ENCODE assay signal across 7 cellular contexts in genomic region chr5:124736111-124736813, GRCh38. TPM values are rescaled to one million over a fixed set of nuclear protein-coding genes. Genes with fewer than 3 reads are reported as not detected.
DNase-seq lines count a peak whose midpoint lies in the region; ATAC-seq and TF ChIP-seq lines count a peak whose summit lies in the region.

No MANE protein-coding gene starts in this region.

- H3K4me3 Mint-ChIP-seq in brain, result peak overlapping the region in 2 of 5 experiments; percentile 75 to 86
- peak overlapping the region; percentile 69 for H3K4me3 Mint-ChIP-seq in type B pancreatic cell

- no peaks in the 10 kb centered on the region for H3K9me3 Mint-ChIP-seq in brain
- H3K9me3 Mint-ChIP-seq in type B pancreatic cell, result no peaks in the 10 kb centered on the region

- intact Hi-C loops in left lung (cut with DNase I), result no loop called here

- H3K27me3 ChIP-seq in left lung, result peaks cover 0 to 5% of the 10 kb centered on the region in 2 donors

- H3K27ac Mint-ChIP-seq in brain (peak overlapping the region in 4 of 5 experiments; percentile 64 to 92 (median 85)), type B pancreatic cell (peak overlapping the region; percentile 44)

- H3K27ac ChIP-seq in left lung, result peak overlapping the region; percentile 31 to 63

- peaks cover 3% of the 10 kb centered on the region for H3K27me3 Mint-ChIP-seq in brain
- peaks cover 10% of the 10 kb centered on the region for H3K27me3 Mint-ChIP-seq in type B pancreatic cell

- TF ChIP-seq CTCF in brain (conservative IDR thresholded peaks at IDR 0.05) (no peak), left lung (IDR thresholded peaks at IDR 0.05) (no peak), type B pancreatic cell (conservative IDR thresholded peaks at IDR 0.05) (no peak), GM20000 (IDR thresholded peaks at IDR 0.05; ENCODE audit: extremely low read depth, missing control alignments) (no peak)

- H3K9me3 ChIP-seq in left lung, result no peaks in the 10 kb centered on the region

- DNase-seq in HT-29 (ENCODE audit: low spot score) (peak; percentile 16), left lung (no peak), type B pancreatic cell (ENCODE audit: extremely low spot score, unreplicated experiment) (no peak), activated T-cell treated with anti-CD3 and anti-CD28 coated beads for 4 hours (no peak), GM20000 (ENCODE audit: low spot score) (no peak), inferior parietal cortex (ENCODE audit: extremely low spot score) (no peak)

- H3K36me3 ChIP-seq in left lung, result no peaks in the 10 kb centered on the region

- peaks cover 88% of the 10 kb centered on the region for H3K4me1 Mint-ChIP-seq in brain
- peaks cover 84% of the 10 kb centered on the region for H3K4me1 Mint-ChIP-seq in type B pancreatic cell (ENCODE audit: unreplicated experiment)

- H3K36me3 Mint-ChIP-seq in brain, result peaks cover 4% of the 10 kb centered on the region
- H3K36me3 Mint-ChIP-seq in type B pancreatic cell, result peaks cover 3% of the 10 kb centered on the region

- H3K4me1 ChIP-seq in left lung, result peaks cover 8 to 63% of the 10 kb centered on the region in 2 donors

- peak; percentile 20 for ATAC-seq in left lung

- no peak overlapping the region for H3K4me3 ChIP-seq in left lung

RNA-seq across cellular contexts. Expression of gene ZNF608, which starts 10.2 kb away (rescaled TPM):
- total RNA-seq in HT-29 (2014; rRNA removed; shearing (Covaris generic)), result 3.7 and 4.9 TPM in 2 replicates
- 15.6 TPM for polyA plus RNA-seq in brain (ENCODE audit: insufficient read depth, low read depth, low replicate concordance)
- total RNA-seq in left lung, result 10 to 100 TPM; 21.9 to 24.0 TPM
- 37.4 and 63.0 TPM in 2 replicates for total RNA-seq in type B pancreatic cell (ENCODE audit: low replicate concordance)
